In the genomic region with DNA sequence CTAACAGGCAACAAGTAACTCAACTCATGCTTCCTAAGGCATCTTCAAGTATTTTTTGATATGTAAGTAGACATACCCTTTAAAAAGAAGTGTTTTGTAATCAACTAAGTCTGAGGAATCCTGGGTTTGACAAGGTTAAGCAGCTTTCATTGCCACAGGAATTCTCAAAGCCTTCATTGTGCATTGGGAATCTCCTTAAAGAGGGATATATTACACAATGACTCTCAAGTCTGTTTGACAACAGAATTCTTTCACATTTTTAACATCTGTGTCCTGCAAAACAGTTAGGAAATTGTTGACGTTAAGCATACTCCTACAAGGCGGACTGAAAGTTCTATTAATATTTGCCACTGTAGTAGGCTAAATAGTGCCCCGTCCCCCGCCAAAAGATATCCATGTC, we compare ENCODE assay signal across 1 cellular context.
TF ChIP-seq lines count a peak whose summit lies in the region.

No MANE protein-coding gene starts in this region.

TF ChIP-seq in GM23338, 12 proteins besides CTCF, POLR2A, EP300 and RAD21 (continued from another document):
- TF ChIP-seq POLR2AphosphoS5 (IDR thresholded peaks at IDR 0.05; ENCODE audit: low read depth): no peak
- TF ChIP-seq, protein P1, sequence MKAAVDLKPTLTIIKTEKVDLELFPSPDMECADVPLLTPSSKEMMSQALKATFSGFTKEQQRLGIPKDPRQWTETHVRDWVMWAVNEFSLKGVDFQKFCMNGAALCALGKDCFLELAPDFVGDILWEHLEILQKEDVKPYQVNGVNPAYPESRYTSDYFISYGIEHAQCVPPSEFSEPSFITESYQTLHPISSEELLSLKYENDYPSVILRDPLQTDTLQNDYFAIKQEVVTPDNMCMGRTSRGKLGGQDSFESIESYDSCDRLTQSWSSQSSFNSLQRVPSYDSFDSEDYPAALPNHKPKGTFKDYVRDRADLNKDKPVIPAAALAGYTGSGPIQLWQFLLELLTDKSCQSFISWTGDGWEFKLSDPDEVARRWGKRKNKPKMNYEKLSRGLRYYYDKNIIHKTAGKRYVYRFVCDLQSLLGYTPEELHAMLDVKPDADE (IDR thresholded peaks at IDR 0.05): no peak
- no peak for TF ChIP-seq NANOG (IDR thresholded peaks at IDR 0.05; ENCODE audit: borderline replicate concordance)
TF ChIP-seq in GM23338: peak in this region for 0.
